In the genomic region with DNA sequence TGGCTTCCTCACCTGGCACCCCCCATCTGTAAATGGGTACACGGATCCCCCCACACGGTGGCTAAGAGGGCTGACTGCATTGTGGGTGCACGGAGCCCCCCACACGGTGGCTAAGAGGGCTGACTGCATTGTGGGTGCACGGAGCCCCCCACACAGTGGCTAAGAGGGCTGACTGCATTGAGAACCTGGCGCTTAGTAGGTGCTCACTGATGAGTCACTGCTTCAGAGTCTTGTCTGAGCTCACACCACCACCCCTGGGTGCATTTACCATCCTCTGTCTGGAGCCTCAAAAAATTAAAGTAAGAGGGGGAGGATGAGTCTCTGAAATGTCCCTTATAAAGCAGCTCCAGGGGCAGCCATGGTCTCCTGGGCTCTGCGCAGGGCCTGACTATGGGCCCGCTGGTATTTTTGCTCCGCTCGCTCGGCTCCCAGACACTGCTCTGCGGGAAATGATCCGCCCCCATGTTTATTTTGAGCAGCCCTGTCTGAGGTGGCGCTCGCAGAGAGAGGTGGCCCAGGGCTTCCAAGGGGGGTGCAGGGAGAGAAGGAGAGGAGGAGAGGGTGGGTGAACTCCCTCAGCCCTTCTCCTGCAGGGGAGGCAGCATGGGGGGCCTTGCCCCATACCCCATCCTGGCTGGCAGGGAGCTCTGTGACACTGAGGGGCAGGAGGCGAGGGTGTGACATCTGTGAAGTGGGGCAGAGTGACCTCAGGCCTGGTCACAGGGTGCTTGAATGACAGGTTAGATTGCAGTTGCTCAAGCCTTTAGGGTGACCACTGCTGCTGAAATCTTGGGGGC, we compare ENCODE assay signal across 34 cellular contexts.
"Had no signal": no experiment of that assay in that cellular context is flagged by ENCODE, and none has a peak within 500 bp of the region (broad histone marks: within the 10 kb centered on the region; RNA-seq: fewer than 3 reads in every experiment).

No MANE protein-coding gene starts in this region.

- H3K4me3 Mint-ChIP-seq: activated B cell treated with CpG ODN at 0.5 μM for 24 hours; activated CD4-positive, alpha-beta T cell treated with anti-CD3 and anti-CD28 coated beads, Interleukin-2, amount 10 ng/mL, durations not matched to agents 24 days and 14 days; activated CD8-positive, alpha-beta T cell treated with anti-CD3 and anti-CD28 coated beads, Interleukin-2, amount 10 ng/mL, durations not matched to agents 7 days and 5 days; activated naive CD4-positive, alpha-beta T cell treated with anti-CD3 and anti-CD28 coated beads, Interleukin-2, amount 50 U/mL, for 24 hours; activated naive CD8-positive, alpha-beta T cell treated with anti-CD3 and anti-CD28 coated beads, Interleukin-2, amount 10 ng/mL, durations not matched to agents 7 days and 5 days; activated T-cell treated with anti-CD3 and anti-CD28 coated beads, Interleukin-2, amount 50 U/mL, for 24 hours had no signal

- H3K9me3 ChIP-seq: body of pancreas, MG63 had no signal

- H3K27ac Mint-ChIP-seq: activated B cell treated with CpG ODN at 0.5 μM for 24 hours; activated CD4-positive, alpha-beta T cell treated with anti-CD3 and anti-CD28 coated beads, Interleukin-2, amount 10 ng/mL, durations not matched to agents 24 days and 14 days; activated CD8-positive, alpha-beta T cell treated with anti-CD3 and anti-CD28 coated beads, Interleukin-2, amount 10 ng/mL, durations not matched to agents 7 days and 5 days; activated naive CD4-positive, alpha-beta T cell treated with anti-CD3 and anti-CD28 coated beads, Interleukin-2, amount 50 U/mL, for 24 hours; activated naive CD8-positive, alpha-beta T cell treated with anti-CD3 and anti-CD28 coated beads, Interleukin-2, amount 10 ng/mL, durations not matched to agents 7 days and 5 days; activated T-cell treated with anti-CD3 and anti-CD28 coated beads, Interleukin-2, amount 50 U/mL, for 24 hours; activated T-helper 2 cell treated with anti-CD3 and anti-CD28 coated beads, Interferon-gamma antibody, Interleukin-2, Interleukin-4, amounts not matched to agents 10 μg/mL and 5 μg/mL and 100 μg/mL, durations not matched to agents 14 hours and 24 hours and 36 hours had no signal

- ATAC-seq: activated CD8-positive, alpha-beta T cell treated with anti-CD3 and anti-CD28 coated beads, Interleukin-2, amount 10 ng/mL, durations not matched to agents 7 days and 5 days; body of pancreas; PC-3; Right ventricle myocardium inferior had no signal

- H3K36me3 Mint-ChIP-seq: activated naive CD4-positive, alpha-beta T cell treated with anti-CD3 and anti-CD28 coated beads, Interleukin-2, amount 50 U/mL, for 24 hours; activated naive CD8-positive, alpha-beta T cell treated with anti-CD3 and anti-CD28 coated beads, Interleukin-2, amount 10 ng/mL, durations not matched to agents 7 days and 5 days had no signal

- H3K27me3 ChIP-seq: body of pancreas, MG63 had no signal

- H3K9me3 Mint-ChIP-seq: activated B cell treated with CpG ODN at 0.5 μM for 24 hours; activated CD4-positive, alpha-beta T cell treated with anti-CD3 and anti-CD28 coated beads, Interleukin-2, amount 10 ng/mL, durations not matched to agents 24 days and 14 days; activated naive CD4-positive, alpha-beta T cell treated with anti-CD3 and anti-CD28 coated beads, Interleukin-2, amount 50 U/mL, for 24 hours; activated naive CD8-positive, alpha-beta T cell treated with anti-CD3 and anti-CD28 coated beads, Interleukin-2, amount 10 ng/mL, durations not matched to agents 7 days and 5 days; activated T-cell treated with anti-CD3 and anti-CD28 coated beads, Interleukin-2, amount 50 U/mL, for 24 hours; activated T-helper 2 cell treated with anti-CD3 and anti-CD28 coated beads, Interferon-gamma antibody, Interleukin-2, Interleukin-4, amounts not matched to agents 10 μg/mL and 5 μg/mL and 100 μg/mL, durations not matched to agents 14 hours and 24 hours and 36 hours had no signal

- H3K27ac ChIP-seq: body of pancreas, breast epithelium, RWPE1, VCaP had no signal

- H3K27me3 Mint-ChIP-seq: activated CD4-positive, alpha-beta T cell treated with anti-CD3 and anti-CD28 coated beads, Interleukin-2, amount 10 ng/mL, durations not matched to agents 24 days and 14 days; activated naive CD4-positive, alpha-beta T cell treated with anti-CD3 and anti-CD28 coated beads, Interleukin-2, amount 50 U/mL, for 24 hours; activated T-cell treated with anti-CD3 and anti-CD28 coated beads, Interleukin-2, amount 50 U/mL, for 24 hours had no signal

- H3K36me3 ChIP-seq: breast epithelium, MG63 had no signal

- H3K4me3 ChIP-seq: body of pancreas, breast epithelium, MG63 had no signal

- H3K4me1 ChIP-seq: body of pancreas, breast epithelium had no signal

- DNase-seq: activated B cell treated with CpG ODN at 0.5 μM for 24 hours; activated CD4-positive, alpha-beta T cell treated with anti-CD3 and anti-CD28 coated beads, Interleukin-2, amount 10 ng/mL, durations not matched to agents 24 days and 14 days; activated CD4-positive, alpha-beta T cell treated with anti-CD3 and anti-CD28 coated beads, Interleukin-2, amount 50 U/mL, for 48 hours; activated CD8-positive, alpha-beta T cell treated with anti-CD3 and anti-CD28 coated beads, Interleukin-2, amount 10 ng/mL, durations not matched to agents 7 days and 5 days; activated gamma-delta T cell; activated naive CD4-positive, alpha-beta T cell treated with Interleukin-2 at 50 U/mL for 16 hours; activated naive CD8-positive, alpha-beta T cell treated with anti-CD3 and anti-CD28 coated beads, Interleukin-2, amount 10 ng/mL, durations not matched to agents 7 days and 5 days; activated T-cell treated with anti-CD3 and anti-CD28 coated beads, Interleukin-2, amount 50 U/mL, for 24 hours; body of pancreas; Kasumi-1; KG1; MG63; NCI-H1048; NCI-H1105 treated with DMSO at 0.1 percent for 48 hours; NCI-H1436; NCI-H1694; NCI-H1930; NCI-H2081 treated with DMSO at 0.1 percent for 48 hours; NCI-H446; NCI-H510A treated with DMSO at 0.1 percent for 48 hours; NCI-H526 treated with DMSO at 0.1 percent for 48 hours; NCI-H82; PC-3; SIG-M5; SW 1271; T-helper 1 cell; T-helper 2 cell; T-helper 9 cell had no signal
